In genomic region chr5:27412379-27412778, GRCh38 we compare ENCODE assay signal across 7 cellular contexts.
"Had no signal": no experiment of that assay in that cellular context is flagged by ENCODE, and none has a peak within 500 bp of the region (broad histone marks: within the 10 kb centered on the region; RNA-seq: fewer than 3 reads in every experiment).

No MANE protein-coding gene starts in this region.

- H3K4me3 ChIP-seq: GM23338 had no signal

- DNase-seq: H9, HCEC 1CT, KBM-7 had no signal

- H3K27ac ChIP-seq: HL-60, KMS-11 had no signal

- H3K4me2 ChIP-seq: GM23338, KMS-11 had no signal

- H3K9ac ChIP-seq: KMS-11 had no signal

- ATAC-seq: GM23338, HepG2 had no signal

- H2AFZ ChIP-seq: GM23338 had no signal
